Comparison of ENCODE assay signal across 1 cellular context in genomic region chr2:215397632-215398341, GRCh38.
TF ChIP-seq lines count a peak whose summit lies in the region.

No MANE protein-coding gene starts in this region.

TF ChIP-seq in HepG2, 621 proteins besides CTCF, POLR2A, EP300 and RAD21 (continued from another document):
- TF ChIP-seq ARID5B (CRISPR knock-in tag; IDR thresholded peaks at IDR 0.05), result peak; percentile 7; the same call in 1 of the 2 replicates
- TF ChIP-seq AGO2 (optimal IDR thresholded peaks at IDR 0.05; ENCODE audit: low read depth, low read length), result peak; percentile 85
- peak; percentile 84 for TF ChIP-seq ZNF652 (CRISPR knock-in tag; IDR thresholded peaks at IDR 0.05; ENCODE audit: borderline replicate concordance, low read depth)
- peak; percentile 76 for TF ChIP-seq RBFOX2 (IDR thresholded peaks at IDR 0.05; ENCODE audit: low read depth, low read length)
- no peak for TF ChIP-seq ISX (CRISPR knock-in tag; conservative IDR thresholded peaks at IDR 0.05)
- 0 out of 2 replicates have a peak, but pooled peaks have one; percentile 35 for TF ChIP-seq ZNF136 (CRISPR knock-in tag; IDR thresholded peaks at IDR 0.05; ENCODE audit: low read depth)
- peak; percentile 43 for TF ChIP-seq SALL1 (CRISPR knock-in tag; IDR thresholded peaks at IDR 0.05)
- TF ChIP-seq GPBP1L1 (CRISPR knock-in tag; IDR thresholded peaks at IDR 0.05), result no peak
- TF ChIP-seq TEAD3 (CRISPR knock-in tag; optimal IDR thresholded peaks at IDR 0.05; ENCODE audit: borderline replicate concordance), result peak; percentile 86
- no peak for TF ChIP-seq ESRRA (CRISPR knock-in tag; IDR thresholded peaks at IDR 0.05; ENCODE audit: low read depth)
- TF ChIP-seq HDAC2 (CRISPR knock-in tag; IDR thresholded peaks at IDR 0.05), result peak; percentile 14; the same call in 1 of the 2 replicates
- TF ChIP-seq GATAD2A (CRISPR knock-in tag; IDR thresholded peaks at IDR 0.05), result 0 out of 2 replicates have a peak, but pooled peaks have one; percentile 52
- TF ChIP-seq NR2F2 (IDR thresholded peaks at IDR 0.05; ENCODE audit: borderline replicate concordance, low read depth), result no peak
- peak; percentile 63 for TF ChIP-seq POLR2AphosphoS5 (IDR thresholded peaks at IDR 0.05; ENCODE audit: low read depth, low read length)
- TF ChIP-seq PRPF4 (IDR thresholded peaks at IDR 0.05; ENCODE audit: low read depth, low read length, poor library complexity, severe bottlenecking), result peak; percentile 41
- no peak for TF ChIP-seq ATRX (CRISPR knock-in tag; IDR thresholded peaks at IDR 0.05; ENCODE audit: borderline replicate concordance)
- TF ChIP-seq DNMT3B (CRISPR knock-in tag; conservative IDR thresholded peaks at IDR 0.05), result 0 out of 2 replicates have a peak, but pooled peaks have one; percentile 53
- peak; percentile 73; the same call in 1 of the 2 replicates for TF ChIP-seq ZC3H4 (CRISPR knock-in tag; IDR thresholded peaks at IDR 0.05; ENCODE audit: borderline replicate concordance)
- peak; percentile 77 for TF ChIP-seq FOXA3 (CRISPR knock-in tag; IDR thresholded peaks at IDR 0.05)
- TF ChIP-seq MAFG (CRISPR knock-in tag; IDR thresholded peaks at IDR 0.05), result no peak
- TF ChIP-seq MXI1 (IDR thresholded peaks at IDR 0.05; ENCODE audit: borderline replicate concordance, low read depth, low read length), result no peak
- TF ChIP-seq MED1 (CRISPR knock-in tag; IDR thresholded peaks at IDR 0.05), result no peak
- peak; percentile 68; the same call in 1 of the 2 replicates for TF ChIP-seq POLR2AphosphoS2 (IDR thresholded peaks at IDR 0.05; ENCODE audit: low read depth, low read length)
- no peak for TF ChIP-seq HDAC6 (IDR thresholded peaks at IDR 0.05; ENCODE audit: low read depth, low read length)
- TF ChIP-seq ZNF841 (CRISPR knock-in tag; IDR thresholded peaks at IDR 0.05; ENCODE audit: borderline replicate concordance), result no peak
- TF ChIP-seq SRY (CRISPR knock-in tag; IDR thresholded peaks at IDR 0.05), result no peak
- TF ChIP-seq ZNF124 (CRISPR knock-in tag; IDR thresholded peaks at IDR 0.05), result no peak
- TF ChIP-seq SOX5 (CRISPR knock-in tag; IDR thresholded peaks at IDR 0.05; ENCODE audit: borderline replicate concordance), result 0 out of 2 replicates have a peak, but pooled peaks have one; percentile 8
- TF ChIP-seq REL (CRISPR knock-in tag; conservative IDR thresholded peaks at IDR 0.05), result no peak
- peak; percentile 46; the same call in 1 of the 2 replicates for TF ChIP-seq IKZF5 (CRISPR knock-in tag; IDR thresholded peaks at IDR 0.05)
- no peak for TF ChIP-seq ZNF142 (CRISPR knock-in tag; IDR thresholded peaks at IDR 0.05)
- peak; percentile 99 for TF ChIP-seq RBM22 (optimal IDR thresholded peaks at IDR 0.05; ENCODE audit: low read length)
- 0 out of 2 replicates have a peak, but pooled peaks have one; percentile 28 for TF ChIP-seq SMYD3 (CRISPR knock-in tag; IDR thresholded peaks at IDR 0.05)
- TF ChIP-seq ZFP90 (CRISPR knock-in tag; IDR thresholded peaks at IDR 0.05; ENCODE audit: borderline replicate concordance), result 0 out of 2 replicates have a peak, but pooled peaks have one; percentile 54
- TF ChIP-seq NCOA2 (CRISPR knock-in tag; IDR thresholded peaks at IDR 0.05), result no peak
- TF ChIP-seq SSRP1 (CRISPR knock-in tag; IDR thresholded peaks at IDR 0.05), result peak; percentile 95
- TF ChIP-seq POLR2G (IDR thresholded peaks at IDR 0.05; ENCODE audit: low read depth, low read length), result peak; percentile 63
- TF ChIP-seq CHD4 (IDR thresholded peaks at IDR 0.05; ENCODE audit: borderline replicate concordance, low read length), result no peak
- no peak for TF ChIP-seq MEIS2 (CRISPR knock-in tag; IDR thresholded peaks at IDR 0.05)
- TF ChIP-seq FOXA1 (IDR thresholded peaks at IDR 0.05), result no peak
- TF ChIP-seq FOXA1 (CRISPR knock-in tag; IDR thresholded peaks at IDR 0.05), result peak; percentile 78
- TF ChIP-seq PRMT3 (CRISPR knock-in tag; IDR thresholded peaks at IDR 0.05; ENCODE audit: borderline replicate concordance, low read depth), result no peak
